In genomic region chr19:51472607-51473006, GRCh38 we compare ENCODE assay signal across 12 cellular contexts. TPM values are rescaled to one million over a fixed set of nuclear protein-coding genes. Genes with fewer than 3 reads are reported as not detected.
DNase-seq lines count a peak whose midpoint lies in the region; ATAC-seq and TF ChIP-seq lines count a peak whose summit lies in the region.
"Had no signal": no experiment of that assay in that cellular context is flagged by ENCODE, and none has a peak within 500 bp of the region (broad histone marks: within the 10 kb centered on the region; RNA-seq: fewer than 3 reads in every experiment).

No MANE protein-coding gene starts in this region.

- no peaks in the 10 kb centered on the region for H3K9me3 ChIP-seq in HCT116 (ENCODE audit: control insufficient read depth in 1 of 2, insufficient read depth in 1 of 2, low read depth in 1 of 2, low read length in 2 of 2)
- H3K9me3 ChIP-seq: BLaER1 had no signal

- H3K36me3 ChIP-seq in HCT116 (ENCODE audit: control insufficient read depth in 1 of 2, insufficient read depth in 2 of 2, low read length in 2 of 2): no peaks in the 10 kb centered on the region
- H3K36me3 ChIP-seq: BLaER1 had no signal

- TF ChIP-seq POLR2A in HCT116 (IDR thresholded peaks at IDR 0.05; ENCODE audit: borderline replicate concordance, extremely low read depth, insufficient read depth, insufficient read length): no peak

- no peaks in the 10 kb centered on the region for H4K20me1 ChIP-seq in HCT116 (ENCODE audit: insufficient read depth)
- H4K20me1 ChIP-seq: BLaER1 had no signal

- RAD21 ChIA-PET in HCT116 (lab: Charles Lee; ENCODE audit: low non-redundant PET in 1 of 2, low total read pairs in 2 of 2, uncharacterized antibody in 2 of 2, unreplicated experiment in 2 of 2): no interaction called here

- no peak overlapping the region for H3K9ac ChIP-seq in HCT116 (ENCODE audit: low read length)
- H3K9ac ChIP-seq: BLaER1, GM23248 had no signal

- peaks cover 10% of the 10 kb centered on the region for H3K27me3 Mint-ChIP-seq in activated T-cell treated with anti-CD3 and anti-CD28 coated beads, Interleukin-2, amount 50 U/mL, for 4 hours (ENCODE audit: low read depth)
- H3K27me3 Mint-ChIP-seq in stimulated activated naive B cell treated with anti-CD40 and anti-IgM and Interleukin-4, amounts not matched to agents 10 μg/mL and 1 μg/mL and 100 μg/mL, for 72 hours: peaks cover 6 to 43% of the 10 kb centered on the region in 2 donors

- H3K27me3 ChIP-seq in HCT116 (ENCODE audit: insufficient read depth, low read length): peaks cover 7% of the 10 kb centered on the region; the same call in 1 of the 2 replicates
- H3K27me3 ChIP-seq: BLaER1 had no signal

- intact Hi-C loops in HCT116 (cut with micrococcal nuclease): loop anchor here (1.0 to 2.0 kb wide), 4 partner anchors 164 to 306 kb away; no protein-coding TSS in a partner anchor

- no peaks in the 10 kb centered on the region for H3K79me2 ChIP-seq in HCT116 (ENCODE audit: insufficient read depth, low read length)

- no peak overlapping the region for H3K4me3 ChIP-seq in HCT116 (replicated peaks in 1 of 2; ENCODE audit: low read depth in 1 of 2, low read length in 2 of 2)
- H3K4me3 ChIP-seq: BLaER1, GM23248 had no signal

- CTCF ChIA-PET in GM10248 (lab: Yijun Ruan, JAX) (interaction anchor here (0.6 to 11.7 kb wide), 37 partner anchors 11 to 765 kb away, joined by 3 to 250 read pairs (median 5); partner anchors contain the start of genes NKG7, SIGLEC10, SIGLEC14 and SIGLEC6), HCT116 (lab: Charles Lee) (interaction anchor here (0.6 to 5.3 kb wide), 7 partner anchors 9 to 305 kb away, joined by 3 to 35 read pairs (median 6); no protein-coding TSS in a partner anchor)

- peak; percentile 16 for TF ChIP-seq CTCF in GM10248 (IDR thresholded peaks at IDR 0.05; ENCODE audit: control extremely low read depth, extremely low read depth, low read depth, missing control alignments)
- TF ChIP-seq CTCF in HCT116 (IDR thresholded peaks at IDR 0.05 in 2 of 3, conservative IDR thresholded peaks at IDR 0.05 in 1 of 3; ENCODE audit: borderline replicate concordance in 1 of 3, insufficient read depth in 1 of 3, low read depth in 2 of 3, low read length in 2 of 3): no peak

- H3K9me3 Mint-ChIP-seq in activated T-cell treated with anti-CD3 and anti-CD28 coated beads, Interleukin-2, amount 50 U/mL, for 4 hours: no peaks in the 10 kb centered on the region
- H3K9me3 Mint-ChIP-seq in stimulated activated naive B cell treated with anti-CD40 and anti-IgM and Interleukin-4, amounts not matched to agents 10 μg/mL and 1 μg/mL and 100 μg/mL, for 72 hours: peaks cover 0 to 2% of the 10 kb centered on the region in 2 donors
- H3K9me3 Mint-ChIP-seq: CD8-positive, alpha-beta memory T cell had no signal

- H3K4me2 ChIP-seq in HCT116 (ENCODE audit: low read length): no peak overlapping the region
- H3K4me2 ChIP-seq: BLaER1 had no signal

- no peak for TF ChIP-seq RAD21 in HCT116 (IDR thresholded peaks at IDR 0.05; ENCODE audit: low read depth)

- peaks cover 21% of the 10 kb centered on the region for H3K4me1 Mint-ChIP-seq in activated T-cell treated with anti-CD3 and anti-CD28 coated beads, Interleukin-2, amount 50 U/mL, for 4 hours (ENCODE audit: low read depth)
- peaks cover 13 to 15% of the 10 kb centered on the region in 2 donors for H3K4me1 Mint-ChIP-seq in stimulated activated naive B cell treated with anti-CD40 and anti-IgM and Interleukin-4, amounts not matched to agents 10 μg/mL and 1 μg/mL and 100 μg/mL, for 72 hours

- H3K4me1 ChIP-seq in HCT116 (ENCODE audit: control insufficient read depth in 1 of 2, insufficient read depth in 2 of 2, low read length in 2 of 2): peaks cover 4 to 13% of the 10 kb centered on the region in 2 experiments; a peak in 2 of 4 replicates

- peak; percentile 23 to 33 for ATAC-seq in activated T-cell treated with anti-CD3 and anti-CD28 coated beads, Interleukin-2, amount 50 U/mL, for 4 hours
- ATAC-seq in HCT116: peak; percentile 20; the same call in 1 of the 2 replicates
- peak; percentile 23 to 28 for ATAC-seq in stimulated activated naive B cell treated with anti-CD40 and anti-IgM and Interleukin-4, amounts not matched to agents 10 μg/mL and 1 μg/mL and 100 μg/mL, for 72 hours (replicated peaks)

- DNase-seq in activated T-cell treated with anti-CD3 and anti-CD28 coated beads, Interleukin-2, amount 50 U/mL, for 4 hours: no peak
- DNase-seq in activated T-cell treated with anti-CD3 and anti-CD28 coated beads for 4 hours (no peak), GM10248 (ENCODE audit: extremely low spot score) (no peak), HCT116 (ENCODE audit: low read depth, low spot score) (no peak), NCI-H69 (lab: John Stamatoyannopoulos, UW) (no peak)
- no peak for DNase-seq in stimulated activated naive B cell treated with anti-CD40 and anti-IgM and Interleukin-4, amounts not matched to agents 10 μg/mL and 1 μg/mL and 100 μg/mL, for 72 hours

- peak overlapping the region; percentile 25 for H2AFZ ChIP-seq in HCT116 (ENCODE audit: low read depth, low read length, poor library complexity, severe bottlenecking)
- H2AFZ ChIP-seq: GM23248 had no signal

- H3K27ac Mint-ChIP-seq in stimulated activated naive B cell treated with anti-CD40 and anti-IgM and Interleukin-4, amounts not matched to agents 10 μg/mL and 1 μg/mL and 100 μg/mL, for 72 hours: no peak overlapping the region
- H3K27ac Mint-ChIP-seq: CD8-positive, alpha-beta memory T cell had no signal

- H3K27ac ChIP-seq in HCT116 (ENCODE audit: low read depth, low read length): no peak overlapping the region
- H3K27ac ChIP-seq: BLaER1, GM23248, HL-60 had no signal

- H3K36me3 Mint-ChIP-seq in activated T-cell treated with anti-CD3 and anti-CD28 coated beads, Interleukin-2, amount 50 U/mL, for 4 hours (ENCODE audit: insufficient read depth): no peaks in the 10 kb centered on the region
- peaks cover 0 to 3% of the 10 kb centered on the region in 2 donors for H3K36me3 Mint-ChIP-seq in stimulated activated naive B cell treated with anti-CD40 and anti-IgM and Interleukin-4, amounts not matched to agents 10 μg/mL and 1 μg/mL and 100 μg/mL, for 72 hours
- H3K36me3 Mint-ChIP-seq: CD8-positive, alpha-beta memory T cell had no signal

- no TSS peak for BruUV-seq in HCT116 (replicated peaks; lab: Mats Ljungman, UMichigan)

- no peak overlapping the region for H3K4me3 Mint-ChIP-seq in activated T-cell treated with anti-CD3 and anti-CD28 coated beads, Interleukin-2, amount 50 U/mL, for 4 hours
- H3K4me3 Mint-ChIP-seq in stimulated activated naive B cell treated with anti-CD40 and anti-IgM and Interleukin-4, amounts not matched to agents 10 μg/mL and 1 μg/mL and 100 μg/mL, for 72 hours: no peak overlapping the region
- H3K4me3 Mint-ChIP-seq: CD8-positive, alpha-beta memory T cell had no signal

- no peaks in the 10 kb centered on the region for H3K9me2 ChIP-seq in HCT116 (ENCODE audit: insufficient read depth)

- POLR2A ChIA-PET in GM10248 (lab: Yijun Ruan, JAX): no interaction called here
- POLR2A ChIA-PET in HCT116 (lab: Charles Lee): no interaction called here

TF ChIP-seq in HCT116, 20 proteins besides CTCF, POLR2A, EP300 and RAD21 (continues in another document):
- TF ChIP-seq ZNF274 (IDR thresholded peaks at IDR 0.05; ENCODE audit: low read depth, low read length) (no peak), JUND (IDR thresholded peaks at IDR 0.05) (no peak), CEBPB (IDR thresholded peaks at IDR 0.05; ENCODE audit: low read depth) (no peak), SRF (IDR thresholded peaks at IDR 0.05; ENCODE audit: low read depth) (no peak), TCF7L2 (IDR thresholded peaks at IDR 0.05; ENCODE audit: borderline replicate concordance, extremely low read depth, insufficient read depth, insufficient read length) (no peak), POLR2AphosphoS5 (IDR thresholded peaks at IDR 0.05; ENCODE audit: low read depth, low read length) (no peak), ELF1 (IDR thresholded peaks at IDR 0.05; ENCODE audit: borderline replicate concordance, low read depth) (no peak), EZH2phosphoT487 (IDR thresholded peaks at IDR 0.05; ENCODE audit: borderline replicate concordance) (no peak)

RNA-seq across cellular contexts. Expression of gene CEACAM18, which starts 5.7 kb away (rescaled TPM):
- total RNA-seq in activated T-cell treated with anti-CD3 and anti-CD28 coated beads, Interleukin-2, amount 50 U/mL, for 4 hours: not detected
- total RNA-seq in HCT116 (2021; ENCODE audit: unreplicated experiment): not detected
- not detected in 2 replicates for polyA plus RNA-seq in HCT116 (2012)
- total RNA-seq: A673; Caco-2; CD8-positive, alpha-beta memory T cell; GM23248 had no signal
- polyA plus RNA-seq: CD8-positive, alpha-beta memory T cell; GM23248 had no signal

RNA-seq across cellular contexts. Expression of gene SIGLEC8, which starts 14.4 kb away (rescaled TPM):
- not detected for total RNA-seq in activated T-cell treated with anti-CD3 and anti-CD28 coated beads, Interleukin-2, amount 50 U/mL, for 4 hours
- not detected for total RNA-seq in HCT116 (2021; ENCODE audit: unreplicated experiment)
- polyA plus RNA-seq in HCT116 (2012): not detected in 2 replicates
- total RNA-seq: A673; Caco-2; CD8-positive, alpha-beta memory T cell; GM23248 had no signal
- polyA plus RNA-seq: CD8-positive, alpha-beta memory T cell; GM23248 had no signal

RNA-seq across cellular contexts. Expression of gene SIGLEC12, which starts 29.0 kb away (rescaled TPM):
- total RNA-seq in activated T-cell treated with anti-CD3 and anti-CD28 coated beads, Interleukin-2, amount 50 U/mL, for 4 hours: 1 to 10 TPM in 1 of 3 donors, under 1 TPM in 1, not detected in 1; 0.51 to 1.3 TPM
- total RNA-seq in HCT116 (2021; ENCODE audit: unreplicated experiment): not detected
- polyA plus RNA-seq in HCT116 (2012): not detected in 2 replicates
- total RNA-seq: A673, Caco-2, GM23248 had no signal
- polyA plus RNA-seq: GM23248 had no signal

RNA-seq across cellular contexts. Expression of gene SIGLEC10, which starts 55.2 kb away (rescaled TPM):
- total RNA-seq in activated T-cell treated with anti-CD3 and anti-CD28 coated beads, Interleukin-2, amount 50 U/mL, for 4 hours: under 1 TPM; 0.43 to 0.63 (median 0.53) TPM
- not detected for total RNA-seq in HCT116 (2021; ENCODE audit: unreplicated experiment)
- 0.13 and 0.21 TPM in 2 replicates for polyA plus RNA-seq in HCT116 (2012)
- total RNA-seq: A673, Caco-2, GM23248 had no signal
- polyA plus RNA-seq: GM23248 had no signal

RNA-seq across cellular contexts. Expression of gene SIGLEC6, which starts 58.9 kb away (rescaled TPM):
- total RNA-seq in activated T-cell treated with anti-CD3 and anti-CD28 coated beads, Interleukin-2, amount 50 U/mL, for 4 hours: under 1 TPM in 1 of 3 donors, not detected in 2; 0.32 TPM
- total RNA-seq in HCT116 (2021; ENCODE audit: unreplicated experiment): not detected
- polyA plus RNA-seq in HCT116 (2012): not detected in 2 replicates
- total RNA-seq: A673; CD8-positive, alpha-beta memory T cell; GM23248 had no signal
- polyA plus RNA-seq: CD8-positive, alpha-beta memory T cell; GM23248 had no signal
